8 cellular contexts compared by ENCODE assay signal in the genomic region with DNA sequence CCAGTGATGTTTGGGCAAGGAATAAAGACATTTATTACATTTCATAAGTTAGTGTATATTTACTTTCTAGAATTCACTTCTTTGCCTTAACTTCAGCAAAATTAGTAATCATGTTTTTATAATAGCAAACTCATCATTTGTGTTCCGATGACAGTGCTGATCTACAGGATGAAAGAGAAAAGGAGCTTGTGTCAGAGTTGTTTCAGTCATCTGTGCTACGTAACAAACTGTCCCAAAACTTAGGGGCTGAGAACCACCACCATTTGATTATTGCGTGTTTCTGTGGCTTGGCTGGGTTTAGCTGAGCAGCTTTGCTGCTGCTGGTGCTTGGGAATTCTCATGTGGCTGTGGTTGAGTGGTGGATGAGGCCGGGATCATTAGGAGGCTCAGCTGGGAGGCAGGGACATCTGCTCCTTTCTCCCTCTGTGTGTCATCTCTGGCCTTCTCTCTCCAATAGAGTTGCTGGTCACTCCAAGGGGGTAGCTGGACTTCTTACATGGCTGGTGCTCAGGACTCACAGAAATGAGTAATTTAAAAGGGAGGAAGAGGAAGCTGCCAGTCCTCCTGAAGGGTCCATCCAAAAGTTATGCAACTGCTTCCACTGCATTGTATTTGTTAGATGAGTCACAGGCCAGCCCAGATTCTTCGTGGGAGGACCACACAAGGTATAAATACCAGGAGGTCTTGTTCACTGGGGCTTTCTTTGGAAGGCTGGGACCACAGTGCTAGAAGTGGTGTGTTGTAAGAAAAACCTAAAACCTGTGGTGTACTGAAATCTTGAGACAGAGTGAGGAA. TPM values are rescaled to one million over a fixed set of nuclear protein-coding genes. Genes with fewer than 3 reads are reported as not detected.
DNase-seq lines count a peak whose midpoint lies in the region; ATAC-seq and TF ChIP-seq lines count a peak whose summit lies in the region.

No MANE protein-coding gene starts in this region.

- ATAC-seq in PC-3: peak; percentile 92
- no peak for ATAC-seq in GM18907 (IDR thresholded peaks at IDR 0.05; ENCODE audit: unreplicated experiment)
- ATAC-seq in GM18870 (IDR thresholded peaks at IDR 0.05; ENCODE audit: unreplicated experiment): no peak
- ATAC-seq in GM19463 (IDR thresholded peaks at IDR 0.05; ENCODE audit: unreplicated experiment): no peak

- H4K20me1 ChIP-seq in PC-3 (ENCODE audit: low read length): no peaks in the 10 kb centered on the region
- H4K20me1 ChIP-seq in osteoblast (ENCODE audit: insufficient read depth, low read length): no peaks in the 10 kb centered on the region

- BruUV-seq in PC-3 (replicated peaks; lab: Mats Ljungman, UMichigan): no TSS peak

- CTCF ChIA-PET in PC-3 (lab: Charles Lee): interaction anchor here (0.7 kb wide), 1 partner anchor 11 kb away, joined by 3 read pairs; no protein-coding TSS in a partner anchor
- CTCF ChIA-PET in GM10248 (lab: Yijun Ruan, JAX): interaction anchor here (1.0 to 1.4 kb wide), 2 partner anchors 25 to 393 kb away, joined by 3 to 4 read pairs; no protein-coding TSS in a partner anchor

- TF ChIP-seq CTCF in PC-3 (conservative IDR thresholded peaks at IDR 0.05; ENCODE audit: low read depth, low read length): no peak
- TF ChIP-seq CTCF in esophagus squamous epithelium (IDR thresholded peaks at IDR 0.05): no peak
- TF ChIP-seq CTCF in osteoblast (IDR thresholded peaks at IDR 0.05; ENCODE audit: extremely low read depth, low read depth, low read length): no peak
- TF ChIP-seq CTCF in GM10248 (IDR thresholded peaks at IDR 0.05; ENCODE audit: control extremely low read depth, extremely low read depth, low read depth, missing control alignments): no peak

- H3K9me3 ChIP-seq in PC-3 (ENCODE audit: low read length): no peaks in the 10 kb centered on the region
- H3K9me3 ChIP-seq in esophagus squamous epithelium: no peaks in the 10 kb centered on the region
- H3K9me3 ChIP-seq in osteoblast (ENCODE audit: low read depth, low read length): no peaks in the 10 kb centered on the region

- peak overlapping the region; percentile 37 for H3K27ac ChIP-seq in PC-3 (ENCODE audit: low read length)
- peak overlapping the region; percentile 46 to 77 (median 59) for H3K27ac ChIP-seq in esophagus squamous epithelium
- peak overlapping the region; percentile 82 for H3K27ac ChIP-seq in osteoblast (ENCODE audit: low read depth, low read length)

- no peak for TF ChIP-seq POLR2A in esophagus squamous epithelium (IDR thresholded peaks at IDR 0.05)

- H3K4me1 ChIP-seq in PC-3 (ENCODE audit: insufficient read depth, low read length) (peaks cover 11% of the 10 kb centered on the region), esophagus squamous epithelium (peaks cover 0 to 28% (median 12%) of the 10 kb centered on the region in 3 donors), osteoblast (ENCODE audit: insufficient read depth, low read length) (peaks cover 19% of the 10 kb centered on the region)

- H3K27me3 ChIP-seq in PC-3 (ENCODE audit: low read length) (no peaks in the 10 kb centered on the region), esophagus squamous epithelium (no peaks in the 10 kb centered on the region), osteoblast (ENCODE audit: insufficient read depth, low read length) (no peaks in the 10 kb centered on the region)

- H3K4me3 ChIP-seq in PC-3 (ENCODE audit: low read length) (no peak overlapping the region), esophagus squamous epithelium (no peak overlapping the region), osteoblast (ENCODE audit: insufficient read depth, low read length) (no peak overlapping the region)

- intact Hi-C loops in PC-3 (cut with micrococcal nuclease) (no loop called here), esophagus squamous epithelium (cut with DNase I) (no loop called here)

- H2AFZ ChIP-seq in PC-3 (ENCODE audit: low read length) (no peak overlapping the region), osteoblast (ENCODE audit: low read length) (peak overlapping the region; percentile 11)

- H3K79me2 ChIP-seq in PC-3 (ENCODE audit: low read length) (no peaks in the 10 kb centered on the region), osteoblast (ENCODE audit: insufficient read depth, low read length) (no peaks in the 10 kb centered on the region)

- 67 to 69% methylated on average over 4 to 5 of the region's 5 CpGs for WGBS in esophagus squamous epithelium, 2 donors

- no peak overlapping the region for H3K9ac ChIP-seq in PC-3 (ENCODE audit: low read length)

- H3K36me3 ChIP-seq in PC-3 (ENCODE audit: low read depth, low read length) (no peaks in the 10 kb centered on the region), esophagus squamous epithelium (no peaks in the 10 kb centered on the region), osteoblast (ENCODE audit: insufficient read depth, low read length) (no peaks in the 10 kb centered on the region)

- POLR2A ChIA-PET in PC-3 (lab: Charles Lee; ENCODE audit: unreplicated experiment) (no interaction called here), GM10248 (lab: Yijun Ruan, JAX) (no interaction called here)

- peak overlapping the region; percentile 6 for H3K4me2 ChIP-seq in PC-3 (ENCODE audit: low read length)
- peak overlapping the region; percentile 37 for H3K4me2 ChIP-seq in osteoblast (ENCODE audit: insufficient read depth, low read length)

- peaks cover 3% of the 10 kb centered on the region for H3F3A ChIP-seq in PC-3 (ENCODE audit: low read length, unreplicated experiment)

- no peaks in the 10 kb centered on the region for H3K9me2 ChIP-seq in PC-3 (replicated peaks; ENCODE audit: low read length)

- DNase-seq in AML-193 (lab: John Stamatoyannopoulos, UW) (peak; percentile 77 to 81), PC-3 (peak; percentile 94), esophagus squamous epithelium (lab: John Stamatoyannopoulos, UW) (no peak), osteoblast (ENCODE audit: insufficient read length, low spot score, missing footprints) (peak; percentile 93), GM10248 (ENCODE audit: extremely low spot score) (no peak)

RNA-seq across cellular contexts. Expression of gene HAAO, which starts 43.4 kb away (rescaled TPM):
- total RNA-seq in PC-3 (2014; rRNA removed) (not detected in 2 replicates), esophagus squamous epithelium (10 to 100 TPM in 1 of 4 donors, 1 to 10 TPM in 2, under 1 TPM in 1; 0.61 to 10.5 (median 5.2) TPM), osteoblast (0.72 and 1.8 TPM in 2 replicates)

Comparison
In these comparisons a context has a peak if more than half of its experiments do, and no peak if none do; other contexts are left out.
1. DNase-seq: peak in AML-193 (2 of 2), PC-3 (single experiment) and osteoblast (single experiment); none in esophagus squamous epithelium (single experiment) and GM10248 (single experiment).
2. Peak in every context shown above with its lines, with median percentiles within 50 percentile points of each other: H3K27ac ChIP-seq.